ENCODE assay signal across 1 cellular context in genomic region chr19:4360081-4360569, GRCh38.
TF ChIP-seq lines count a peak whose summit lies in the region.

No MANE protein-coding gene starts in this region.

TF ChIP-seq in GM23338, 12 proteins besides CTCF, POLR2A, EP300 and RAD21:
- TF ChIP-seq REST (IDR thresholded peaks at IDR 0.05; ENCODE audit: unreplicated experiment) (no peak), EZH2 (IDR thresholded peaks at IDR 0.05; ENCODE audit: low read depth, unreplicated experiment) (no peak), CREB1 (CRISPR knock-in tag; IDR thresholded peaks at IDR 0.05; ENCODE audit: low read depth) (no peak), NANOG (IDR thresholded peaks at IDR 0.05; ENCODE audit: borderline replicate concordance) (no peak), ZNF114 (CRISPR knock-in tag; IDR thresholded peaks at IDR 0.05) (no peak), EZH2phosphoT487 (IDR thresholded peaks at IDR 0.05; ENCODE audit: unreplicated experiment) (no peak), ETS1 (IDR thresholded peaks at IDR 0.05) (no peak), STAT1 (IDR thresholded peaks at IDR 0.05; ENCODE audit: unreplicated experiment) (no peak), POLR2AphosphoS5 (IDR thresholded peaks at IDR 0.05; ENCODE audit: low read depth) (no peak), ZNF331 (CRISPR knock-in tag; IDR thresholded peaks at IDR 0.05; ENCODE audit: low read depth) (no peak), JUNB (IDR thresholded peaks at IDR 0.05; ENCODE audit: unreplicated experiment) (no peak)
- TF ChIP-seq, protein P1, sequence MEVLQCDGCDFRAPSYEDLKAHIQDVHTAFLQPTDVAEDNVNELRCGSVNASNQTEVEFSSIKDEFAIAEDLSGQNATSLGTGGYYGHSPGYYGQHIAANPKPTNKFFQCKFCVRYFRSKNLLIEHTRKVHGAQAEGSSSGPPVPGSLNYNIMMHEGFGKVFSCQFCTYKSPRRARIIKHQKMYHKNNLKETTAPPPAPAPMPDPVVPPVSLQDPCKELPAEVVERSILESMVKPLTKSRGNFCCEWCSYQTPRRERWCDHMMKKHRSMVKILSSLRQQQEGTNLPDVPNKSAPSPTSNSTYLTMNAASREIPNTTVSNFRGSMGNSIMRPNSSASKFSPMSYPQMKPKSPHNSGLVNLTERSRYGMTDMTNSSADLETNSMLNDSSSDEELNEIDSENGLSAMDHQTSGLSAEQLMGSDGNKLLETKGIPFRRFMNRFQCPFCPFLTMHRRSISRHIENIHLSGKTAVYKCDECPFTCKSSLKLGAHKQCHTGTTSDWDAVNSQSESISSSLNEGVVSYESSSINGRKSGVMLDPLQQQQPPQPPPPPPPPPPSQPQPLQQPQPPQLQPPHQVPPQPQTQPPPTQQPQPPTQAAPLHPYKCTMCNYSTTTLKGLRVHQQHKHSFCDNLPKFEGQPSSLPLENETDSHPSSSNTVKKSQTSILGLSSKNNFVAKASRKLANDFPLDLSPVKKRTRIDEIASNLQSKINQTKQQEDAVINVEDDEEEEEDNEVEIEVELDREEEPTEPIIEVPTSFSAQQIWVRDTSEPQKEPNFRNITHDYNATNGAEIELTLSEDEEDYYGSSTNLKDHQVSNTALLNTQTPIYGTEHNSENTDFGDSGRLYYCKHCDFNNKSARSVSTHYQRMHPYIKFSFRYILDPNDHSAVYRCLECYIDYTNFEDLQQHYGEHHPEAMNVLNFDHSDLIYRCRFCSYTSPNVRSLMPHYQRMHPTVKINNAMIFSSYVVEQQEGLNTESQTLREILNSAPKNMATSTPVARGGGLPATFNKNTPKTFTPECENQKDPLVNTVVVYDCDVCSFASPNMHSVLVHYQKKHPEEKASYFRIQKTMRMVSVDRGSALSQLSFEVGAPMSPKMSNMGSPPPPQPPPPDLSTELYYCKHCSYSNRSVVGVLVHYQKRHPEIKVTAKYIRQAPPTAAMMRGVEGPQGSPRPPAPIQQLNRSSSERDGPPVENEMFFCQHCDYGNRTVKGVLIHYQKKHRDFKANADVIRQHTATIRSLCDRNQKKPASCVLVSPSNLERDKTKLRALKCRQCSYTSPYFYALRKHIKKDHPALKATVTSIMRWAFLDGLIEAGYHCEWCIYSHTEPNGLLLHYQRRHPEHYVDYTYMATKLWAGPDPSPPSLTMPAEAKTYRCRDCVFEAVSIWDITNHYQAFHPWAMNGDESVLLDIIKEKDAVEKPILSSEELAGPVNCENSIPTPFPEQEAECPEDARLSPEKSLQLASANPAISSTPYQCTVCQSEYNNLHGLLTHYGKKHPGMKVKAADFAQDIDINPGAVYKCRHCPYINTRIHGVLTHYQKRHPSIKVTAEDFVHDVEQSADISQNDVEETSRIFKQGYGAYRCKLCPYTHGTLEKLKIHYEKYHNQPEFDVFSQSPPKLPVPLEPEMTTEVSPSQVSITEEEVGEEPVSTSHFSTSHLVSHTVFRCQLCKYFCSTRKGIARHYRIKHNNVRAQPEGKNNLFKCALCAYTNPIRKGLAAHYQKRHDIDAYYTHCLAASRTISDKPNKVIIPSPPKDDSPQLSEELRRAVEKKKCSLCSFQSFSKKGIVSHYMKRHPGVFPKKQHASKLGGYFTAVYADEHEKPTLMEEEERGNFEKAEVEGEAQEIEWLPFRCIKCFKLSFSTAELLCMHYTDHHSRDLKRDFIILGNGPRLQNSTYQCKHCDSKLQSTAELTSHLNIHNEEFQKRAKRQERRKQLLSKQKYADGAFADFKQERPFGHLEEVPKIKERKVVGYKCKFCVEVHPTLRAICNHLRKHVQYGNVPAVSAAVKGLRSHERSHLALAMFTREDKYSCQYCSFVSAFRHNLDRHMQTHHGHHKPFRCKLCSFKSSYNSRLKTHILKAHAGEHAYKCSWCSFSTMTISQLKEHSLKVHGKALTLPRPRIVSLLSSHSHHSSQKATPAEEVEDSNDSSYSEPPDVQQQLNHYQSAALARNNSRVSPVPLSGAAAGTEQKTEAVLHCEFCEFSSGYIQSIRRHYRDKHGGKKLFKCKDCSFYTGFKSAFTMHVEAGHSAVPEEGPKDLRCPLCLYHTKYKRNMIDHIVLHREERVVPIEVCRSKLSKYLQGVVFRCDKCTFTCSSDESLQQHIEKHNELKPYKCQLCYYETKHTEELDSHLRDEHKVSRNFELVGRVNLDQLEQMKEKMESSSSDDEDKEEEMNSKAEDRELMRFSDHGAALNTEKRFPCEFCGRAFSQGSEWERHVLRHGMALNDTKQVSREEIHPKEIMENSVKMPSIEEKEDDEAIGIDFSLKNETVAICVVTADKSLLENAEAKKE (CRISPR knock-in tag; IDR thresholded peaks at IDR 0.05): no peak
